7 cellular contexts compared by ENCODE assay signal in the genomic region with DNA sequence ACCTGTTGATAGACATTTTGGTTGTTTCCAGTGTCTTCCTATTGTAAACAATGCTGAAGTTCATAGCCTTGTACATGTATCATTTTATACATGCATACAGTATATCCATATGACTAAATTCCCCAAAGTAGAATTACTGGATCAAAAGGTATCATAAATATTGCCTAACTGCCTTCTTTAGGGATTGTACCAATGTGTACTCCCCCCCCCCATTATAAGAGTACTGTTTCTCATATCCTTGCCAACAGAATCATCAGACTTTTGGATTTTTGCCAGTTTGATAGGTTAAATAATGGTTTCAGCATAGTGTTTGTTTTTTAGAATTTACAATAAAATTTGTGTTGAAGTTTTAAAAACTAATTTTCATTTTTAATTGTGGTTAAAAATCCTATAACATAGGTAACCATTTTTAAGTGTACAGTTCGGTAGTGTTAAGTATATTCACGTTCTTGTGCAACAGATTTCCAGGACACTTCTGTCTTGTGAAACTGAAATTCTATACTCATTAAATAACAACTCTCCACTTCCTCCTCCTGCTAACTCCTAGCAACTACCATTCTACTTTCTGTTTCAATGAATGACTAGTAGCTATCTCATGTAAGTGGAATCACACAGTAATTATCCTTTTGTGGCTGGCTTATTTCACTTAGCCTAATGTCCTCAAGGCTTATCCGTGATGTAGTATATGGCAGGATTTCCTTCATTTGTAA. TPM values are rescaled to one million over a fixed set of nuclear protein-coding genes. Genes with fewer than 3 reads are reported as not detected.
DNase-seq lines count a peak whose midpoint lies in the region; ATAC-seq lines count a peak whose summit lies in the region.

No MANE protein-coding gene starts in this region.

- ATAC-seq in GM18508 (IDR thresholded peaks at IDR 0.05; ENCODE audit: insufficient read depth, unreplicated experiment): peak; percentile 91

- peak; percentile 95 for DNase-seq in H4 (ENCODE audit: low spot score)
- peak; percentile 72 for DNase-seq in LoVo (ENCODE audit: low spot score)
- peak; percentile 98 for DNase-seq in SIG-M5 treated with dmso at 0.1 percent for 504 hours (lab: John Stamatoyannopoulos, UW; ENCODE audit: unreplicated experiment)
- DNase-seq in kidney glomerular epithelial cell (lab: John Stamatoyannopoulos, UW): peak; percentile 88
- no peak for DNase-seq in effector CD8-positive, alpha-beta T cell (lab: John Stamatoyannopoulos, UW)
- DNase-seq in activated CD4-positive, alpha-beta T cell treated with anti-CD3 and anti-CD28 coated beads, Interleukin-2, amount 50 U/mL, for 4 hours: no peak

RNA-seq across cellular contexts. Expression of a gene that starts 30.8 kb away (rescaled TPM):
- total RNA-seq in H4 (2014; rRNA removed; shearing (Covaris generic)): 34.3 and 47.7 TPM in 2 replicates

Comparison
In these comparisons a context has a peak if more than half of its experiments do, and no peak if none do; other contexts are left out.
1. DNase-seq: peak in H4 (single experiment), LoVo (single experiment), SIG-M5 treated with dmso at 0.1 percent for 504 hours (single experiment) and kidney glomerular epithelial cell (single experiment); none in effector CD8-positive, alpha-beta T cell (single experiment) and activated CD4-positive, alpha-beta T cell treated with anti-CD3 and anti-CD28 coated beads, Interleukin-2, amount 50 U/mL, for 4 hours (0 of 2).